19 cellular contexts compared by ENCODE assay signal in the genomic region with DNA sequence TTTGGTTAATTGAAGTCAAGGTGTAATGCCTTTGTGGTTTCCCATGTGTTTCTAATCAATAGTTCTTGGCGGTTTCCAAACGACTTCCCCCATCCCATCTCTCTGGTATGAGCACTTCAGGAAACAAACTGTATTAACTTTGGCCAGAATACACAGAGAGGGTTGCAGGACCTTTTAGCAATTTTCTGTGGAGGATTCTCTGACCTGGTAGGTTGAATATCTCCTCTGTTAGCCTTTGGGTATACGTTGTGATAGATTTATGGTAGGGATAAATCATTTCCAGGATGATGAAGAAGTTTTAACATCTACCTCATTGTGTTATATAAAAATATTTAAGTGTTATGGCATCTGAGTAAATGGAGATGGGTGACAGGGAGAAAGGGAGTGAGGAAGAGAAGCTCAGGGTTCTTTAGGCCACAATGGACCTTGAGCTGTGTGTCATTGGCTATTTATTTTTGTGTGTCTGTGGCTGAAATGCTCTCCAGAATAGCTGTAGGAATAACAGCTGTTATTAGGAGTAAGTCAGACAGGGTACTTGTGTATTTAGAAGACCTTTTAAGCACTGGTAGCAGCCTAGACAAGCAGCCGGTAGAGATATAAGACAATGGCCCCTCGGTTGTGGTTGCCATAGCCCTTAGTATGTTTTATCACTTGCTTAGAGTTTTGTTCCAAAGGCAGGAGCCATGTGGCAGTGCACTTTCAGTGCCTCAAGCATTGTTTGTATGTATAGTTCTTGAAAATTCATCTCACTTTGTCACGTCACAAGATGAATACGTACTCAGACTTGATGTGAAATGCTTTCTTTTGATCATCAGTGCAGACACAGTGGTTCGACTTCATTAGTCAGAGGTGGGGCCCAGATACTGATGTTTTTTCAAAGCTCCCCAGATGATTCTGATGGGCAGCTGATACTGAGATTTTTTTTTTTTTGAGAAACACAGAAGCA.
DNase-seq lines count a peak whose midpoint lies in the region; ATAC-seq and TF ChIP-seq lines count a peak whose summit lies in the region.
"Had no signal": no experiment of that assay in that cellular context is flagged by ENCODE, and none has a peak within 500 bp of the region (broad histone marks: within the 10 kb centered on the region; RNA-seq: fewer than 3 reads in every experiment).

No MANE protein-coding gene starts in this region.

- H3K9me3 Mint-ChIP-seq in memory B cell, result no peaks in the 10 kb centered on the region
- H3K9me3 Mint-ChIP-seq in type B pancreatic cell, result no peaks in the 10 kb centered on the region

- H3K27me3 Mint-ChIP-seq in memory B cell, result peaks cover 1% of the 10 kb centered on the region
- H3K27me3 Mint-ChIP-seq in type B pancreatic cell, result no peaks in the 10 kb centered on the region
- H3K27me3 Mint-ChIP-seq: activated naive CD8-positive, alpha-beta T cell had no signal

- ATAC-seq in memory B cell (ENCODE audit: low read depth) (peak; percentile 22), GM18909 (IDR thresholded peaks at IDR 0.05; ENCODE audit: poor library complexity, unreplicated experiment) (no peak)
- ATAC-seq: K562 had no signal

- DNase-seq in NCI-H82 (lab: John Stamatoyannopoulos, UW) (peak; percentile 27), NCI-H82 treated with DMSO at 0.1 percent for 48 hours (lab: John Stamatoyannopoulos, UW; ENCODE audit: unreplicated experiment) (no peak), choroid plexus epithelial cell (ENCODE audit: low read depth) (peak; percentile 68), memory B cell (ENCODE audit: low spot score in 2 of 2) (no peak), type B pancreatic cell (ENCODE audit: extremely low spot score, unreplicated experiment) (no peak), Ammon's horn (ENCODE audit: low spot score) (no peak), head of caudate nucleus (no peak)
- DNase-seq: 8988T; activated CD4-positive, alpha-beta T cell treated with anti-CD3 and anti-CD28 coated beads, Interleukin-2, amount 50 U/mL, for 1 hour; CD8-positive, alpha-beta memory T cell; foreskin melanocyte; NCI-H1105; nucleus accumbens; stimulated activated CD4-positive, alpha-beta T cell treated with anti-CD3 and anti-CD28 coated beads, Interleukin-4, amount 100 ng/mL, for 4 hours; T1000; transverse colon had no signal

- no peak overlapping the region for H3K4me3 ChIP-seq in choroid plexus epithelial cell (ENCODE audit: low read depth, low read length)
- H3K4me3 ChIP-seq: K562, transverse colon had no signal

- intact Hi-C loops in head of caudate nucleus (cut with DNase I), result no loop called here

- H3K4me3 Mint-ChIP-seq in memory B cell (no peak overlapping the region), type B pancreatic cell (peak overlapping the region; percentile 10)
- H3K4me3 Mint-ChIP-seq: activated naive CD8-positive, alpha-beta T cell; CD8-positive, alpha-beta memory T cell had no signal

- TF ChIP-seq CTCF in choroid plexus epithelial cell (conservative IDR thresholded peaks at IDR 0.05; ENCODE audit: low read depth, low read length) (no peak), type B pancreatic cell (conservative IDR thresholded peaks at IDR 0.05) (no peak)

- H3K4me1 Mint-ChIP-seq in memory B cell (peaks cover 7% of the 10 kb centered on the region), type B pancreatic cell (ENCODE audit: unreplicated experiment) (peaks cover 60% of the 10 kb centered on the region)
- H3K4me1 Mint-ChIP-seq: CD8-positive, alpha-beta memory T cell had no signal

- H3K27ac Mint-ChIP-seq in memory B cell (no peak overlapping the region), type B pancreatic cell (peak overlapping the region; percentile 35)
- H3K27ac Mint-ChIP-seq: activated naive CD8-positive, alpha-beta T cell; CD8-positive, alpha-beta memory T cell had no signal

- H3K36me3 Mint-ChIP-seq in memory B cell, result no peaks in the 10 kb centered on the region
- no peaks in the 10 kb centered on the region for H3K36me3 Mint-ChIP-seq in type B pancreatic cell
- H3K36me3 Mint-ChIP-seq: activated naive CD8-positive, alpha-beta T cell; CD8-positive, alpha-beta memory T cell had no signal

Comparison
In these comparisons a context has a peak if more than half of its experiments do, and no peak if none do; other contexts are left out.
1. DNase-seq: peak in NCI-H82 (single experiment) and choroid plexus epithelial cell (single experiment); none in NCI-H82 treated with DMSO at 0.1 percent for 48 hours (single experiment), memory B cell (0 of 2), type B pancreatic cell (single experiment), Ammon's horn (single experiment) and head of caudate nucleus (0 of 42).